12 cellular contexts compared by ENCODE assay signal in genomic region chr22:17890245-17890671, GRCh38.
DNase-seq lines count a peak whose midpoint lies in the region; ATAC-seq and TF ChIP-seq lines count a peak whose summit lies in the region.
"Had no signal": no experiment of that assay in that cellular context is flagged by ENCODE, and none has a peak within 500 bp of the region (broad histone marks: within the 10 kb centered on the region; RNA-seq: fewer than 3 reads in every experiment).

No MANE protein-coding gene starts in this region.

- CTCF ChIA-PET in activated CD8-positive, alpha-beta memory T cell treated with anti-CD3 and anti-CD28 coated beads, Interleukin-2, amount 10 ng/mL, durations not matched to agents 7 days and 5 days (lab: Charles Lee): interaction anchor here (1.0 to 1.1 kb wide), 2 partner anchors 60 to 105 kb away, joined by 3 read pairs; no protein-coding TSS in a partner anchor

- H3K27ac ChIP-seq in dorsolateral prefrontal cortex: peak overlapping the region in 38 of 59 donors; percentile 1 to 76 (median 47)
- H3K27ac ChIP-seq: left lung had no signal

- intact Hi-C loops in dorsolateral prefrontal cortex (cut with DNase I): loop anchor here in 1 of 2 donors (5.0 kb wide), 1 partner anchor 58 kb away; no protein-coding TSS in a partner anchor

- no peak for TF ChIP-seq CTCF in dorsolateral prefrontal cortex (IDR thresholded peaks at IDR 0.05 in 54 of 56, conservative IDR thresholded peaks at IDR 0.05 in 2 of 56; ENCODE audit: low read depth in 1 of 56, partially characterized antibody in 56 of 56)

- no peaks in the 10 kb centered on the region for H3K27me3 Mint-ChIP-seq in stimulated activated naive B cell treated with anti-CD40 and anti-IgM and Interleukin-4, amounts not matched to agents 10 μg/mL and 1 μg/mL and 100 μg/mL, for 72 hours
- no peaks in the 10 kb centered on the region for H3K27me3 Mint-ChIP-seq in activated CD8-positive, alpha-beta memory T cell treated with anti-CD3 and anti-CD28 coated beads, Interleukin-2, amount 10 ng/mL, durations not matched to agents 7 days and 5 days
- no peaks in the 10 kb centered on the region for H3K27me3 Mint-ChIP-seq in natural killer cell treated with Interleukin-12 subunit alpha and Interleukin-12 subunit beta and Interleukin-15 and Interleukin-18, amount 100 ng/mL, for 72 hours
- H3K27me3 Mint-ChIP-seq: activated naive CD4-positive, alpha-beta T cell treated with anti-CD3 and anti-CD28 coated beads, Interleukin-2, amount 10 ng/mL, durations not matched to agents 7 days and 5 days had no signal

- no peaks in the 10 kb centered on the region for H3K27me3 ChIP-seq in dorsolateral prefrontal cortex

- no peak overlapping the region for H3K4me3 ChIP-seq in dorsolateral prefrontal cortex
- H3K4me3 ChIP-seq: left lung had no signal

- H3K36me3 Mint-ChIP-seq in stimulated activated naive B cell treated with anti-CD40 and anti-IgM and Interleukin-4, amounts not matched to agents 10 μg/mL and 1 μg/mL and 100 μg/mL, for 72 hours: peaks cover 57 to 76% of the 10 kb centered on the region in 2 donors
- peaks cover 8% of the 10 kb centered on the region for H3K36me3 Mint-ChIP-seq in activated CD8-positive, alpha-beta memory T cell treated with anti-CD3 and anti-CD28 coated beads, Interleukin-2, amount 10 ng/mL, durations not matched to agents 7 days and 5 days
- H3K36me3 Mint-ChIP-seq in natural killer cell treated with Interleukin-12 subunit alpha and Interleukin-12 subunit beta and Interleukin-15 and Interleukin-18, amount 100 ng/mL, for 72 hours: peaks cover 7% of the 10 kb centered on the region

- H3K4me3 Mint-ChIP-seq in stimulated activated naive B cell treated with anti-CD40 and anti-IgM and Interleukin-4, amounts not matched to agents 10 μg/mL and 1 μg/mL and 100 μg/mL, for 72 hours: no peak overlapping the region
- H3K4me3 Mint-ChIP-seq in activated CD8-positive, alpha-beta memory T cell treated with anti-CD3 and anti-CD28 coated beads, Interleukin-2, amount 10 ng/mL, durations not matched to agents 7 days and 5 days: no peak overlapping the region
- no peak overlapping the region for H3K4me3 Mint-ChIP-seq in natural killer cell treated with Interleukin-12 subunit alpha and Interleukin-12 subunit beta and Interleukin-15 and Interleukin-18, amount 100 ng/mL, for 72 hours
- H3K4me3 Mint-ChIP-seq: activated naive CD4-positive, alpha-beta T cell treated with anti-CD3 and anti-CD28 coated beads, Interleukin-2, amount 10 ng/mL, durations not matched to agents 7 days and 5 days had no signal

- ATAC-seq in stimulated activated naive B cell treated with anti-CD40 and anti-IgM and Interleukin-4, amounts not matched to agents 10 μg/mL and 1 μg/mL and 100 μg/mL, for 72 hours (replicated peaks): no peak
- no peak for ATAC-seq in HG03378 (IDR thresholded peaks at IDR 0.05; ENCODE audit: unreplicated experiment)
- ATAC-seq in activated CD8-positive, alpha-beta memory T cell treated with anti-CD3 and anti-CD28 coated beads, Interleukin-2, amount 10 ng/mL, durations not matched to agents 7 days and 5 days: no peak
- ATAC-seq in natural killer cell treated with Interleukin-12 subunit alpha and Interleukin-12 subunit beta and Interleukin-15 and Interleukin-18, amount 100 ng/mL, for 72 hours: no peak
- ATAC-seq: left lung had no signal

- H3K9me3 Mint-ChIP-seq in stimulated activated naive B cell treated with anti-CD40 and anti-IgM and Interleukin-4, amounts not matched to agents 10 μg/mL and 1 μg/mL and 100 μg/mL, for 72 hours: no peaks in the 10 kb centered on the region
- H3K9me3 Mint-ChIP-seq in activated CD8-positive, alpha-beta memory T cell treated with anti-CD3 and anti-CD28 coated beads, Interleukin-2, amount 10 ng/mL, durations not matched to agents 7 days and 5 days (ENCODE audit: low read depth): no peaks in the 10 kb centered on the region
- no peaks in the 10 kb centered on the region for H3K9me3 Mint-ChIP-seq in natural killer cell treated with Interleukin-12 subunit alpha and Interleukin-12 subunit beta and Interleukin-15 and Interleukin-18, amount 100 ng/mL, for 72 hours
- H3K9me3 Mint-ChIP-seq: activated naive CD4-positive, alpha-beta T cell treated with anti-CD3 and anti-CD28 coated beads, Interleukin-2, amount 10 ng/mL, durations not matched to agents 7 days and 5 days had no signal

- peaks cover 9 to 34% of the 10 kb centered on the region in 2 donors for H3K4me1 Mint-ChIP-seq in stimulated activated naive B cell treated with anti-CD40 and anti-IgM and Interleukin-4, amounts not matched to agents 10 μg/mL and 1 μg/mL and 100 μg/mL, for 72 hours
- H3K4me1 Mint-ChIP-seq in activated CD8-positive, alpha-beta memory T cell treated with anti-CD3 and anti-CD28 coated beads, Interleukin-2, amount 10 ng/mL, durations not matched to agents 7 days and 5 days: no peaks in the 10 kb centered on the region
- H3K4me1 Mint-ChIP-seq in natural killer cell treated with Interleukin-12 subunit alpha and Interleukin-12 subunit beta and Interleukin-15 and Interleukin-18, amount 100 ng/mL, for 72 hours (ENCODE audit: low read depth in 2 of 2): peaks cover 0 to 2% of the 10 kb centered on the region in 2 donors
- H3K4me1 Mint-ChIP-seq: activated naive CD4-positive, alpha-beta T cell treated with anti-CD3 and anti-CD28 coated beads, Interleukin-2, amount 10 ng/mL, durations not matched to agents 7 days and 5 days had no signal

- H3K27ac Mint-ChIP-seq in stimulated activated naive B cell treated with anti-CD40 and anti-IgM and Interleukin-4, amounts not matched to agents 10 μg/mL and 1 μg/mL and 100 μg/mL, for 72 hours: peak overlapping the region; percentile 72
- no peak overlapping the region for H3K27ac Mint-ChIP-seq in activated CD8-positive, alpha-beta memory T cell treated with anti-CD3 and anti-CD28 coated beads, Interleukin-2, amount 10 ng/mL, durations not matched to agents 7 days and 5 days
- no peak overlapping the region for H3K27ac Mint-ChIP-seq in natural killer cell treated with Interleukin-12 subunit alpha and Interleukin-12 subunit beta and Interleukin-15 and Interleukin-18, amount 100 ng/mL, for 72 hours
- H3K27ac Mint-ChIP-seq: activated naive CD4-positive, alpha-beta T cell treated with anti-CD3 and anti-CD28 coated beads, Interleukin-2, amount 10 ng/mL, durations not matched to agents 7 days and 5 days had no signal

- peak; percentile 65 for DNase-seq in M059J (ENCODE audit: low read depth)
- DNase-seq in dorsolateral prefrontal cortex: no peak
- peak; percentile 42 for DNase-seq in kidney glomerular epithelial cell (lab: John Stamatoyannopoulos, UW)
- no peak for DNase-seq in stimulated activated naive B cell treated with anti-CD40 and anti-IgM and Interleukin-4, amounts not matched to agents 10 μg/mL and 1 μg/mL and 100 μg/mL, for 72 hours
- no peak for DNase-seq in activated CD4-positive, alpha-beta T cell treated with anti-CD3 and anti-CD28 coated beads, Interleukin-2, amount 50 U/mL, for 1 hour
- no peak for DNase-seq in activated CD8-positive, alpha-beta memory T cell treated with anti-CD3 and anti-CD28 coated beads, Interleukin-2, amount 10 ng/mL, durations not matched to agents 7 days and 5 days
- DNase-seq in natural killer cell treated with Interleukin-12 subunit alpha and Interleukin-12 subunit beta and Interleukin-15 and Interleukin-18, amount 100 ng/mL, for 72 hours (ENCODE audit: low spot score): no peak
- DNase-seq: activated naive CD4-positive, alpha-beta T cell treated with anti-CD3 and anti-CD28 coated beads, Interleukin-2, amount 10 ng/mL, durations not matched to agents 7 days and 5 days; RPMI8226; T-helper 9 cell had no signal

Comparison
In these comparisons a context has a peak if more than half of its experiments do, and no peak if none do; other contexts are left out.
1. DNase-seq: peak in M059J (single experiment) and kidney glomerular epithelial cell (single experiment); none in dorsolateral prefrontal cortex (0 of 10), stimulated activated naive B cell treated with anti-CD40 and anti-IgM and Interleukin-4, amounts not matched to agents 10 μg/mL and 1 μg/mL and 100 μg/mL, for 72 hours (single experiment), activated CD4-positive, alpha-beta T cell treated with anti-CD3 and anti-CD28 coated beads, Interleukin-2, amount 50 U/mL, for 1 hour (single experiment), activated CD8-positive, alpha-beta memory T cell treated with anti-CD3 and anti-CD28 coated beads, Interleukin-2, amount 10 ng/mL, durations not matched to agents 7 days and 5 days (single experiment) and natural killer cell treated with Interleukin-12 subunit alpha and Interleukin-12 subunit beta and Interleukin-15 and Interleukin-18, amount 100 ng/mL, for 72 hours (single experiment).